1 cellular context compared by ENCODE assay signal in the genomic region with DNA sequence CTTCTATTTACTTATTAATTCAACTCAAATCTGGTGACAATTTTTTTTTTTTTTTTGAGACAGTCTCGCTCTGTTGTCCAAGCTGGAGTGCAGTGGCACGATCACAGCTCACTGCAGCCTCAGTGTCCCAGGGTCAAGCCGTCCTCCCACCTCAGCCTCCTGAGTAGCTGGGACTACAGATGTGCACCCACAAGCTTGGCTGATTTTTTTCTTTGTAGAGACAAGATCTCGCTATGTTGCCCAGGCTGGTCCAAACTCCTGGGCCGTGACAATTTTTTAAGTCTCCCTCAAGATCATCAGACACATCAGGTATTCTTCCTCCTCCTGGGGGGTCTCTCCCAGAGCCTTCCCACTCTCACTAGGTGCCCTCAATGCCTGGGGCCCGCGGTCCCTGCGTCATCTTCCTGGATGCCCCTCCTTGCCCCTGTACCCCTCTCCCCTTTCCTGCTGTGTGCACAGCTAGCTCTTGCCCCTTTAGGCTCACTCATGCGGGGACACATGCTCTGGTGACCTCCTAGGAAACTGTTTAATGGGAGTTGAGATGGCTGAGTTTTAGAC.
TF ChIP-seq lines count a peak whose summit lies in the region.

No MANE protein-coding gene starts in this region.

TF ChIP-seq in HepG2, 621 proteins besides CTCF, POLR2A, EP300 and RAD21:
- TF ChIP-seq, protein P1, sequence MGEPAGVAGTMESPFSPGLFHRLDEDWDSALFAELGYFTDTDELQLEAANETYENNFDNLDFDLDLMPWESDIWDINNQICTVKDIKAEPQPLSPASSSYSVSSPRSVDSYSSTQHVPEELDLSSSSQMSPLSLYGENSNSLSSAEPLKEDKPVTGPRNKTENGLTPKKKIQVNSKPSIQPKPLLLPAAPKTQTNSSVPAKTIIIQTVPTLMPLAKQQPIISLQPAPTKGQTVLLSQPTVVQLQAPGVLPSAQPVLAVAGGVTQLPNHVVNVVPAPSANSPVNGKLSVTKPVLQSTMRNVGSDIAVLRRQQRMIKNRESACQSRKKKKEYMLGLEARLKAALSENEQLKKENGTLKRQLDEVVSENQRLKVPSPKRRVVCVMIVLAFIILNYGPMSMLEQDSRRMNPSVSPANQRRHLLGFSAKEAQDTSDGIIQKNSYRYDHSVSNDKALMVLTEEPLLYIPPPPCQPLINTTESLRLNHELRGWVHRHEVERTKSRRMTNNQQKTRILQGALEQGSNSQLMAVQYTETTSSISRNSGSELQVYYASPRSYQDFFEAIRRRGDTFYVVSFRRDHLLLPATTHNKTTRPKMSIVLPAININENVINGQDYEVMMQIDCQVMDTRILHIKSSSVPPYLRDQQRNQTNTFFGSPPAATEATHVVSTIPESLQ (CRISPR knock-in tag; conservative IDR thresholded peaks at IDR 0.05) = no peak
- TF ChIP-seq PHF8 (CRISPR knock-in tag; IDR thresholded peaks at IDR 0.05) (no peak), ZNF720 (CRISPR knock-in tag; IDR thresholded peaks at IDR 0.05) (no peak), ASH2L (IDR thresholded peaks at IDR 0.05; ENCODE audit: insufficient read length, low read depth, low read length) (no peak)
